In the genomic region with DNA sequence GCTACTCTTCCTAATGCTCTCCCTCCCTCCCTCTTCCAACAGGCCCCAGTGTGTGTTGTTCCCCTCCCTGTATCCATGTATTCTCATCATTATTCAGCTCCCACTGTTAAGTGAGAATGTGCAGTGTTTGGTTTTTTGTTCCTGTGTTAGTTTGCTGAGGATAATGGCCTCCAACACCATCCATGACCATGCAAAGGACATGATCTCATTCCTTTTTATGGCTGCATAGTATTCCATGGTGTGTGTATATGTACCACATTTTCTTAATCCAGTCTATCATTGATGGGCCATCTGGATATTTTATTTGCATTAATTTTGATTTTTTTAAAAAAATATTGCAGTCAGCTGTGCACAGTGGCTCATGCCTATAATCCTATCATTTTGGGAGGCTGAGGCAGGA, we compare ENCODE assay signal across 37 cellular contexts. TPM values are rescaled to one million over a fixed set of nuclear protein-coding genes. Genes with fewer than 3 reads are reported as not detected.
"Had no signal": no experiment of that assay in that cellular context is flagged by ENCODE, and none has a peak within 500 bp of the region (broad histone marks: within the 10 kb centered on the region; RNA-seq: fewer than 3 reads in every experiment).

No MANE protein-coding gene starts in this region.

- H3K4me3 ChIP-seq: ascending aorta, cardiac muscle cell had no signal

- H3K4me1 ChIP-seq: ascending aorta had no signal

- H3K4me1 Mint-ChIP-seq: activated CD4-positive, alpha-beta T cell treated with anti-CD3 and anti-CD28 coated beads, Interleukin-2, amount 10 ng/mL, durations not matched to agents 7 days and 5 days; activated CD8-positive, alpha-beta memory T cell treated with anti-CD3 and anti-CD28 coated beads, Interleukin-2, amount 10 ng/mL, durations not matched to agents 7 days and 5 days; activated naive CD4-positive, alpha-beta T cell treated with anti-CD3 and anti-CD28 coated beads, Interleukin-2, amount 10 ng/mL, durations not matched to agents 7 days and 5 days; activated naive CD8-positive, alpha-beta T cell treated with anti-CD3 and anti-CD28 coated beads, Interleukin-2, amount 10 ng/mL, durations not matched to agents 7 days and 5 days had no signal

- H3K27ac Mint-ChIP-seq: activated CD4-positive, alpha-beta T cell treated with anti-CD3 and anti-CD28 coated beads for 36 hours; activated CD4-positive, alpha-beta T cell treated with anti-CD3 and anti-CD28 coated beads, Interleukin-2, amount 10 ng/mL, durations not matched to agents 7 days and 5 days; activated CD8-positive, alpha-beta memory T cell treated with anti-CD3 and anti-CD28 coated beads, Interleukin-2, amount 10 ng/mL, durations not matched to agents 7 days and 5 days; activated CD8-positive, alpha-beta T cell treated with anti-CD3 and anti-CD28 coated beads, Interleukin-2, amount 10 ng/mL, durations not matched to agents 7 days and 5 days; activated naive CD4-positive, alpha-beta T cell treated with anti-CD3 and anti-CD28 coated beads, Interleukin-2, amount 10 ng/mL, durations not matched to agents 7 days and 5 days; activated naive CD4-positive, alpha-beta T cell treated with anti-CD3 and anti-CD28 coated beads, Interleukin-2, amount 50 U/mL, for 24 hours; activated naive CD8-positive, alpha-beta T cell; activated naive CD8-positive, alpha-beta T cell treated with anti-CD3 and anti-CD28 coated beads, Interleukin-2, amount 10 ng/mL, durations not matched to agents 7 days and 5 days; activated naive CD8-positive, alpha-beta T cell treated with anti-CD3 and anti-CD28 coated beads, Interleukin-2, amount 50 U/mL, for 24 hours; activated T-cell treated with anti-CD3 and anti-CD28 coated beads, Interleukin-2, amount 50 U/mL, for 24 hours; activated T-helper 2 cell treated with anti-CD3 and anti-CD28 coated beads, Interferon-gamma antibody, Interleukin-2, Interleukin-4, amounts not matched to agents 10 μg/mL and 5 μg/mL and 100 μg/mL, durations not matched to agents 14 hours and 24 hours and 36 hours; T-helper 1 cell treated with Interleukin-12 subunit alpha and Interleukin-12 subunit beta and Interleukin-4 antibody, amounts not matched to agents 30 μg/mL and 1 μg/mL, for 36 hours; T-helper 2 cell treated with Interferon-gamma antibody and Interleukin-4, amounts not matched to agents 5 μg/mL and 100 μg/mL, for 36 hours; WTC11 had no signal

- DNase-seq: activated CD4-positive, alpha-beta T cell treated with anti-CD3 and anti-CD28 coated beads for 1 hour; activated CD4-positive, alpha-beta T cell treated with anti-CD3 and anti-CD28 coated beads for 36 hours; activated CD4-positive, alpha-beta T cell treated with anti-CD3 and anti-CD28 coated beads for 48 hours; activated CD4-positive, alpha-beta T cell treated with anti-CD3 and anti-CD28 coated beads, Interleukin-2, amount 10 ng/mL, durations not matched to agents 7 days and 5 days; activated CD4-positive, alpha-beta T cell treated with anti-CD3 and anti-CD28 coated beads, Interleukin-2, amount 50 U/mL, for 48 hours; activated CD4-positive, CD25-positive, alpha-beta regulatory T cell; activated CD8-positive, alpha-beta memory T cell treated with anti-CD3 and anti-CD28 coated beads for 24 hours; activated CD8-positive, alpha-beta memory T cell treated with anti-CD3 and anti-CD28 coated beads, Interleukin-2, amount 10 ng/mL, durations not matched to agents 7 days and 5 days; activated CD8-positive, alpha-beta memory T cell treated with anti-CD3 and anti-CD28 coated beads, Interleukin-2, amount 50 U/mL, for 48 hours; activated CD8-positive, alpha-beta T cell treated with anti-CD3 and anti-CD28 coated beads, Interleukin-2, amount 10 ng/mL, durations not matched to agents 7 days and 5 days; activated effector memory CD4-positive, alpha-beta T cell treated with Interleukin-2 at 50 U/mL for 16 hours; activated gamma-delta T cell; activated naive CD4-positive, alpha-beta T cell treated with anti-CD3 and anti-CD28 coated beads, Interleukin-2, amount 10 ng/mL, durations not matched to agents 7 days and 5 days; activated naive CD4-positive, alpha-beta T cell treated with Interleukin-2 at 50 U/mL for 16 hours; activated naive CD8-positive, alpha-beta T cell treated with anti-CD3 and anti-CD28 coated beads, Interleukin-2, amount 10 ng/mL, durations not matched to agents 7 days and 5 days; activated naive CD8-positive, alpha-beta T cell treated with anti-CD3 and anti-CD28 coated beads, Interleukin-2, amount 50 U/mL, for 24 hours; activated T-cell treated with anti-CD3 and anti-CD28 coated beads, Interleukin-2, amount 50 U/mL, for 24 hours; activated T-cell treated with anti-CD3 and anti-CD28 coated beads, Interleukin-2, amount 50 U/mL, for 48 hours; amygdala; anterior cingulate cortex; central memory CD4-positive, alpha-beta T cell; T-helper 1 cell; T-helper 2 cell; T-helper 9 cell; WERI-Rb-1 had no signal

- H3K36me3 ChIP-seq: ascending aorta, cardiac muscle cell, WERI-Rb-1 had no signal

- H3K9me3 ChIP-seq: ascending aorta had no signal

- H3K27ac ChIP-seq: ascending aorta, cardiac muscle cell, WERI-Rb-1 had no signal

- H3K4me3 Mint-ChIP-seq: activated CD4-positive, alpha-beta T cell treated with anti-CD3 and anti-CD28 coated beads for 36 hours; activated CD4-positive, alpha-beta T cell treated with anti-CD3 and anti-CD28 coated beads, Interleukin-2, amount 10 ng/mL, durations not matched to agents 7 days and 5 days; activated CD8-positive, alpha-beta memory T cell treated with anti-CD3 and anti-CD28 coated beads, Interleukin-2, amount 10 ng/mL, durations not matched to agents 7 days and 5 days; activated CD8-positive, alpha-beta T cell treated with anti-CD3 and anti-CD28 coated beads, Interleukin-2, amount 10 ng/mL, durations not matched to agents 7 days and 5 days; activated naive CD4-positive, alpha-beta T cell treated with anti-CD3 and anti-CD28 coated beads, Interleukin-2, amount 10 ng/mL, durations not matched to agents 7 days and 5 days; activated naive CD4-positive, alpha-beta T cell treated with anti-CD3 and anti-CD28 coated beads, Interleukin-2, amount 50 U/mL, for 24 hours; activated naive CD8-positive, alpha-beta T cell; activated naive CD8-positive, alpha-beta T cell treated with anti-CD3 and anti-CD28 coated beads, Interleukin-2, amount 10 ng/mL, durations not matched to agents 7 days and 5 days; activated naive CD8-positive, alpha-beta T cell treated with anti-CD3 and anti-CD28 coated beads, Interleukin-2, amount 50 U/mL, for 24 hours; activated T-cell treated with anti-CD3 and anti-CD28 coated beads, Interleukin-2, amount 50 U/mL, for 24 hours; brain; T-helper 1 cell treated with Interleukin-12 subunit alpha and Interleukin-12 subunit beta and Interleukin-4 antibody, amounts not matched to agents 30 μg/mL and 1 μg/mL, for 36 hours; T-helper 2 cell treated with Interferon-gamma antibody and Interleukin-4, amounts not matched to agents 5 μg/mL and 100 μg/mL, for 36 hours; WTC11 had no signal

- H3K9me3 Mint-ChIP-seq: activated CD4-positive, alpha-beta T cell treated with anti-CD3 and anti-CD28 coated beads, Interleukin-2, amount 10 ng/mL, durations not matched to agents 7 days and 5 days; activated naive CD4-positive, alpha-beta T cell treated with anti-CD3 and anti-CD28 coated beads, Interleukin-2, amount 10 ng/mL, durations not matched to agents 7 days and 5 days; activated naive CD4-positive, alpha-beta T cell treated with anti-CD3 and anti-CD28 coated beads, Interleukin-2, amount 50 U/mL, for 24 hours; activated naive CD8-positive, alpha-beta T cell treated with anti-CD3 and anti-CD28 coated beads, Interleukin-2, amount 10 ng/mL, durations not matched to agents 7 days and 5 days; activated naive CD8-positive, alpha-beta T cell treated with anti-CD3 and anti-CD28 coated beads, Interleukin-2, amount 50 U/mL, for 24 hours; activated T-cell treated with anti-CD3 and anti-CD28 coated beads, Interleukin-2, amount 50 U/mL, for 24 hours; activated T-helper 2 cell treated with anti-CD3 and anti-CD28 coated beads, Interferon-gamma antibody, Interleukin-2, Interleukin-4, amounts not matched to agents 10 μg/mL and 5 μg/mL and 100 μg/mL, durations not matched to agents 14 hours and 24 hours and 36 hours; T-helper 1 cell treated with Interleukin-12 subunit alpha and Interleukin-12 subunit beta and Interleukin-4 antibody, amounts not matched to agents 30 μg/mL and 1 μg/mL, for 36 hours; T-helper 2 cell treated with Interferon-gamma antibody and Interleukin-4, amounts not matched to agents 5 μg/mL and 100 μg/mL, for 36 hours; WTC11 had no signal

- H3K36me3 Mint-ChIP-seq: activated CD8-positive, alpha-beta memory T cell treated with anti-CD3 and anti-CD28 coated beads, Interleukin-2, amount 10 ng/mL, durations not matched to agents 7 days and 5 days; activated naive CD4-positive, alpha-beta T cell treated with anti-CD3 and anti-CD28 coated beads, Interleukin-2, amount 10 ng/mL, durations not matched to agents 7 days and 5 days; activated naive CD4-positive, alpha-beta T cell treated with anti-CD3 and anti-CD28 coated beads, Interleukin-2, amount 50 U/mL, for 24 hours; activated naive CD8-positive, alpha-beta T cell; activated naive CD8-positive, alpha-beta T cell treated with anti-CD3 and anti-CD28 coated beads, Interleukin-2, amount 10 ng/mL, durations not matched to agents 7 days and 5 days; brain; WTC11 had no signal

RNA-seq across cellular contexts. Expression of gene ZNRF4, which starts 15.8 kb away (rescaled TPM):
- total RNA-seq: activated CD4-positive, alpha-beta T cell treated with anti-CD3 and anti-CD28 coated beads for 36 hours; activated CD4-positive, alpha-beta T cell treated with anti-CD3 and anti-CD28 coated beads, Interleukin-2, amount 10 ng/mL, durations not matched to agents 7 days and 5 days; activated CD8-positive, alpha-beta memory T cell treated with anti-CD3 and anti-CD28 coated beads, Interleukin-2, amount 10 ng/mL, durations not matched to agents 7 days and 5 days; activated CD8-positive, alpha-beta T cell treated with anti-CD3 and anti-CD28 coated beads, Interleukin-2, amount 10 ng/mL, durations not matched to agents 7 days and 5 days; activated naive CD8-positive, alpha-beta T cell treated with anti-CD3 and anti-CD28 coated beads, Interleukin-2, amount 10 ng/mL, durations not matched to agents 7 days and 5 days; activated T-helper 2 cell treated with anti-CD3 and anti-CD28 coated beads, Interferon-gamma antibody, Interleukin-2, Interleukin-4, amounts not matched to agents 10 μg/mL and 5 μg/mL and 100 μg/mL, durations not matched to agents 14 hours and 24 hours and 36 hours; ascending aorta; bronchial epithelial cell; cardiac muscle cell; cerebellum; WTC11 had no signal
- polyA plus RNA-seq: adipose tissue, cardiac muscle cell had no signal
